Comparison of ENCODE assay signal across 26 cellular contexts in genomic region chr12:29660847-29661246, GRCh38.
"Had no signal": no experiment of that assay in that cellular context is flagged by ENCODE, and none has a peak within 500 bp of the region (broad histone marks: within the 10 kb centered on the region; RNA-seq: fewer than 3 reads in every experiment).

No MANE protein-coding gene starts in this region.

- H3K9ac ChIP-seq: neural progenitor cell, parathyroid adenoma had no signal

- H3K4me1 ChIP-seq: spleen, testis, transverse colon, upper lobe of right lung had no signal

- DNase-seq: head of caudate nucleus; hippocampal formation; kidney glomerular epithelial cell; left cardiac atrium; mesendoderm; naive B cell; natural killer cell; nephron progenitor cell; occipital lobe; small intestine; spleen; stimulated activated CD4-positive, alpha-beta T cell treated with anti-CD3 and anti-CD28 coated beads, Interleukin-4, amount 100 ng/mL, for 4 hours; stimulated activated CD8-positive, alpha-beta memory T cell treated with anti-CD3 and anti-CD28 coated beads, Interleukin-4, amount 100 ng/mL, for 48 hours; stimulated activated naive CD4-positive, alpha-beta T cell treated with Interleukin-2 at 50 U/mL for 16 hours; stimulated activated naive CD8-positive, alpha-beta T cell treated with anti-CD3 and anti-CD28 coated beads, Interleukin-15, amount 100 ng/mL, for 72 hours; testis; thyroid gland; transverse colon; upper lobe of right lung had no signal

- H3K27ac ChIP-seq: neural progenitor cell, neutrophil, parathyroid adenoma, spleen, testis, thyroid gland, transverse colon, upper lobe of right lung had no signal

- H2AFZ ChIP-seq: neural progenitor cell, parathyroid adenoma had no signal

- H3K4me2 ChIP-seq: neural progenitor cell had no signal

- H3K9me3 ChIP-seq: neutrophil, right atrium auricular region, spleen, testis, thyroid gland, transverse colon, upper lobe of right lung had no signal

- ATAC-seq: left cardiac atrium; left lobe of liver; natural killer cell; stimulated activated memory B cell treated with anti-CD40 and anti-IgM and Interleukin-4, amounts not matched to agents 10 μg/mL and 1 μg/mL and 100 μg/mL, for 72 hours; stimulated activated naive CD8-positive, alpha-beta T cell treated with anti-CD3 and anti-CD28 coated beads, Interleukin-15, amount 100 ng/mL, for 72 hours; upper lobe of right lung had no signal

- H3K27me3 ChIP-seq: neural progenitor cell, neutrophil, right atrium auricular region, spleen, testis, thyroid gland, transverse colon, upper lobe of right lung had no signal

- H3K4me3 ChIP-seq: lung, neural progenitor cell, right atrium auricular region, spleen, testis, thyroid gland, transverse colon, upper lobe of right lung had no signal

- H3K36me3 ChIP-seq: neural progenitor cell, neutrophil, right atrium auricular region, thyroid gland, transverse colon, upper lobe of right lung had no signal
